ENCODE assay signal across 8 cellular contexts in genomic region chr2:68318686-68319396, GRCh38. TPM values are rescaled to one million over a fixed set of nuclear protein-coding genes. Genes with fewer than 3 reads are reported as not detected.
A peak's percentile ranks its signal among the peaks of the same experiment; 100 is the strongest.
DNase-seq lines count a peak whose midpoint lies in the region; ATAC-seq and TF ChIP-seq lines count a peak whose summit lies in the region.

No MANE protein-coding gene starts in this region.

- peak overlapping the region; percentile 81 for H3K4me3 ChIP-seq in AG04449 (ENCODE audit: low read depth, low read length)
- H3K4me3 ChIP-seq in HUES64 (ENCODE audit: low read length) = peak overlapping the region; percentile 63
- peak overlapping the region; percentile 91 to 96 (median 93) for H3K4me3 ChIP-seq in subcutaneous abdominal adipose tissue (ENCODE audit: low read depth in 1 of 5, low read length in 5 of 5)

- H3K27me3 ChIP-seq in HUES64 (ENCODE audit: insufficient read depth, low read length) (peaks cover 69% of the 10 kb centered on the region), subcutaneous abdominal adipose tissue (ENCODE audit: control insufficient read depth in 5 of 5, insufficient read depth in 4 of 5, low read length in 5 of 5) (no peaks in the 10 kb centered on the region)

- H3K36me3 ChIP-seq in HUES64 (ENCODE audit: insufficient read depth, low read length) = no peaks in the 10 kb centered on the region
- H3K36me3 ChIP-seq in subcutaneous abdominal adipose tissue (ENCODE audit: control insufficient read depth in 5 of 5, insufficient read depth in 5 of 5, low read length in 5 of 5) = peaks cover 5 to 18% (median 13%) of the 10 kb centered on the region in 5 donors

- H3K9me3 ChIP-seq in HUES64 (ENCODE audit: insufficient read depth, low read depth, low read length) (no peaks in the 10 kb centered on the region), subcutaneous abdominal adipose tissue (ENCODE audit: control insufficient read depth in 5 of 5, low read length in 5 of 5) (no peaks in the 10 kb centered on the region)

- peaks cover 1% of the 10 kb centered on the region for H3K36me3 Mint-ChIP-seq in central memory CD8-positive, alpha-beta T cell (ENCODE audit: insufficient read depth)

- POLR2A ChIA-PET in AG04449 (lab: Yijun Ruan, JAX) = interaction anchor here (0.7 to 2.0 kb wide), 5 partner anchors 15 to 162 kb away, joined by 3 to 7 read pairs (median 4); partner anchors contain the start of genes APLF and FBXO48

- 2% methylated on average over 40 of the region's 40 CpGs for WGBS in HUES64

- no peaks in the 10 kb centered on the region for H3K9me3 Mint-ChIP-seq in central memory CD8-positive, alpha-beta T cell

- 0 out of 2 replicates have a peak, but pooled peaks cover 4% of the 10 kb centered on the region for H3K4me1 ChIP-seq in HUES64 (ENCODE audit: insufficient read depth, low read length)
- peaks cover 0 to 38% (median 29%) of the 10 kb centered on the region in 5 donors for H3K4me1 ChIP-seq in subcutaneous abdominal adipose tissue (ENCODE audit: control insufficient read depth in 5 of 5, insufficient read depth in 5 of 5, low read length in 5 of 5)

- DNase-seq in AG04449 (ENCODE audit: low read depth, low spot score) (no peak), left lobe of liver (ENCODE audit: low spot score) (peak; percentile 46), NCI-H345 treated with DMSO at 0.1 percent for 48 hours (lab: John Stamatoyannopoulos, UW; ENCODE audit: unreplicated experiment) (no peak)
- no peak for DNase-seq in central memory CD8-positive, alpha-beta T cell (ENCODE audit: low spot score in 2 of 2)

- no peak for ATAC-seq in central memory CD8-positive, alpha-beta T cell (replicated peaks; ENCODE audit: extremely low read depth, poor library complexity, severe bottlenecking)
- peak; percentile 55 for ATAC-seq in left lobe of liver
- no peak for ATAC-seq in GM21423 (IDR thresholded peaks at IDR 0.05; ENCODE audit: unreplicated experiment)
- no peak for ATAC-seq in activated CD4-positive, CD25-positive, alpha-beta regulatory T cell treated with anti-CD3 and anti-CD28 coated beads, Interleukin-2, amount 50 U/mL, for 24 hours

- H3K4me1 Mint-ChIP-seq in central memory CD8-positive, alpha-beta T cell = peaks cover 16% of the 10 kb centered on the region

- H3K27ac Mint-ChIP-seq in central memory CD8-positive, alpha-beta T cell (ENCODE audit: low read depth) = no peak overlapping the region

- H3K27me3 Mint-ChIP-seq in central memory CD8-positive, alpha-beta T cell = peaks cover 45% of the 10 kb centered on the region

- H3K27ac ChIP-seq in HUES64 (ENCODE audit: low read depth, low read length) = no peak overlapping the region
- H3K27ac ChIP-seq in subcutaneous abdominal adipose tissue (ENCODE audit: low read depth, low read length) = peak overlapping the region; percentile 97

- CTCF ChIA-PET in AG04449 (lab: Yijun Ruan, JAX) = interaction anchor here (0.7 to 2.5 kb wide), 7 partner anchors 10 to 196 kb away, joined by 3 to 12 read pairs (median 4); no protein-coding TSS in a partner anchor

- peak overlapping the region; percentile 76 for H3K4me3 Mint-ChIP-seq in central memory CD8-positive, alpha-beta T cell

- TF ChIP-seq CTCF in AG04449 (IDR thresholded peaks at IDR 0.05; ENCODE audit: insufficient read depth, low read length, missing control alignments) = no peak

- H3K9ac ChIP-seq in HUES64 (ENCODE audit: low read depth, low read length) = peak overlapping the region; percentile 1; the same call in 1 of the 2 replicates
- H3K9ac ChIP-seq in subcutaneous abdominal adipose tissue (ENCODE audit: low read length in 5 of 5) = peak overlapping the region; percentile 43 to 94 (median 89)

RNA-seq across cellular contexts. Expression of gene CNRIP1, which starts 0.9 kb away (rescaled TPM):
- 0.95 TPM for polyA plus RNA-seq in HUES64 (2013, experiment 1 of 2)
- 1.7 TPM for polyA plus RNA-seq in HUES64 (2013, experiment 2 of 2)
- 2.3 TPM for total RNA-seq in left lobe of liver

RNA-seq across cellular contexts. Expression of gene PLEK, which starts 46.2 kb away (rescaled TPM):
- polyA plus RNA-seq in HUES64 (2013, experiment 1 of 2) = not detected
- polyA plus RNA-seq in HUES64 (2013, experiment 2 of 2) = not detected
- 2.9 TPM for total RNA-seq in left lobe of liver
